19 cellular contexts compared by ENCODE assay signal in genomic region chr11:2276280-2276998, GRCh38. TPM values are rescaled to one million over a fixed set of nuclear protein-coding genes. Genes with fewer than 3 reads are reported as not detected.
DNase-seq lines count a peak whose midpoint lies in the region; ATAC-seq, FAIRE-seq and TF ChIP-seq lines count a peak whose summit lies in the region.
"Had no signal": no experiment of that assay in that cellular context is flagged by ENCODE, and none has a peak within 500 bp of the region (broad histone marks: within the 10 kb centered on the region; RNA-seq: fewer than 3 reads in every experiment).

No MANE protein-coding gene starts in this region.

- no peak overlapping the region for H3K4me3 ChIP-seq in BLaER1 treated with 17β-estradiol and CSF1 and Interleukin-3, amounts not matched to agents 10 nM and 100 nM
- H3K4me3 ChIP-seq in kidney (ENCODE audit: low read length in 2 of 2), result no peak overlapping the region

- H3K27ac ChIP-seq in BLaER1 treated with 17β-estradiol and CSF1 and Interleukin-3, amounts not matched to agents 10 nM and 100 nM, result peak overlapping the region in 2 of 11 experiments; percentile 11 to 33; a peak in 2 of 22 replicates
- peak overlapping the region in 1 of 2 donors; percentile 32 for H3K27ac ChIP-seq in kidney (ENCODE audit: low read depth in 2 of 2, low read length in 2 of 2)

- no peaks in the 10 kb centered on the region for H3K36me3 ChIP-seq in BLaER1 treated with 17β-estradiol and CSF1 and Interleukin-3, amounts not matched to agents 10 nM and 100 nM
- H3K36me3 ChIP-seq in kidney (ENCODE audit: control insufficient read depth in 1 of 2, insufficient read depth in 2 of 2, low read length in 2 of 2), result no peaks in the 10 kb centered on the region

- intact Hi-C loops in kidney (cut with DNase I), result no loop called here
- intact Hi-C loops in posterior vena cava (cut with DNase I), result no loop called here

- no peak for TF ChIP-seq CTCF in kidney (IDR thresholded peaks at IDR 0.05; ENCODE audit: borderline replicate concordance, extremely low read depth, insufficient read depth)

- peaks cover 0 to 19% (median 7%) of the 10 kb centered on the region in 10 experiments; a peak in 10 of 20 replicates for H3K4me1 ChIP-seq in BLaER1 treated with 17β-estradiol and CSF1 and Interleukin-3, amounts not matched to agents 10 nM and 100 nM
- H3K4me1 ChIP-seq in kidney (ENCODE audit: control insufficient read depth in 1 of 2, insufficient read depth in 1 of 2, low read depth in 1 of 2, low read length in 2 of 2), result peaks cover 0 to 4% of the 10 kb centered on the region in 2 donors

- H3K4me1 Mint-ChIP-seq in T-helper 17 cell, result peaks cover 2% of the 10 kb centered on the region
- H3K4me1 Mint-ChIP-seq: CD4-positive, alpha-beta memory T cell had no signal

- peak overlapping the region in 6 of 11 experiments; percentile 13 to 71 (median 55); a peak in 8 of 22 replicates for H3K4me2 ChIP-seq in BLaER1 treated with 17β-estradiol and CSF1 and Interleukin-3, amounts not matched to agents 10 nM and 100 nM

- H3K9ac ChIP-seq in BLaER1 treated with 17β-estradiol and CSF1 and Interleukin-3, amounts not matched to agents 10 nM and 100 nM, result no peak overlapping the region
- no peak overlapping the region for H3K9ac ChIP-seq in kidney (ENCODE audit: low read length in 2 of 2)

- peaks cover 0 to 4% (median 0%) of the 10 kb centered on the region in 11 experiments; a peak in 1 of 22 replicates for H4K20me1 ChIP-seq in BLaER1 treated with 17β-estradiol and CSF1 and Interleukin-3, amounts not matched to agents 10 nM and 100 nM

- no peak for FAIRE-seq in kidney (lab: Jason Lieb, UNC)
- FAIRE-seq: A204.1, GM12891, H54 had no signal

- no peak overlapping the region for H3K27ac Mint-ChIP-seq in T-helper 17 cell
- H3K27ac Mint-ChIP-seq: CD4-positive, alpha-beta memory T cell had no signal

- H3K36me3 Mint-ChIP-seq in T-helper 17 cell (ENCODE audit: low read depth), result peaks cover 2% of the 10 kb centered on the region

- H3K27me3 Mint-ChIP-seq in T-helper 17 cell, result peaks cover 44% of the 10 kb centered on the region

- H3K4me3 Mint-ChIP-seq in T-helper 17 cell, result peak overlapping the region; percentile 12

- no peak for DNase-seq in T-helper 17 cell
- DNase-seq in kidney, result peak; percentile 49
- DNase-seq in posterior vena cava (ENCODE audit: low spot score), result peak; percentile 54
- no peak for DNase-seq in DMS79 treated with DMSO at 0.1 percent for 48 hours (lab: John Stamatoyannopoulos, UW)
- DNase-seq: CD4-positive, alpha-beta memory T cell; DMS53; NCI-H1105 treated with DMSO at 0.1 percent for 48 hours; NCI-H1694; NCI-H510A; NCI-H748 treated with DMSO at 0.1 percent for 48 hours; OCI-M1 had no signal

- peaks cover 0 to 27% (median 9%) of the 10 kb centered on the region in 11 experiments; a peak in 14 of 22 replicates for H3K9me3 ChIP-seq in BLaER1 treated with 17β-estradiol and CSF1 and Interleukin-3, amounts not matched to agents 10 nM and 100 nM (replicated peaks in 1 of 11)
- H3K9me3 ChIP-seq in T-helper 17 cell (ENCODE audit: control insufficient read depth, low read length, poor library complexity, severe bottlenecking) (peaks cover 5% of the 10 kb centered on the region), kidney (ENCODE audit: control insufficient read depth in 1 of 2, low read length in 2 of 2) (no peaks in the 10 kb centered on the region)

- H3K27me3 ChIP-seq in BLaER1 treated with 17β-estradiol and CSF1 and Interleukin-3, amounts not matched to agents 10 nM and 100 nM, result peaks cover 4 to 57% (median 50%) of the 10 kb centered on the region in 11 experiments; a peak in 21 of 22 replicates

- ATAC-seq in T-helper 17 cell, result no peak
- no peak for ATAC-seq in HG03097 (IDR thresholded peaks at IDR 0.05; ENCODE audit: low FRiP score, unreplicated experiment)
- no peak for ATAC-seq in HG03108 (IDR thresholded peaks at IDR 0.05; ENCODE audit: unreplicated experiment)
- no peak for ATAC-seq in HG02763 (IDR thresholded peaks at IDR 0.05; ENCODE audit: unreplicated experiment)

RNA-seq across cellular contexts. Expression of gene ASCL2, which starts 6.1 kb away (rescaled TPM):
- total RNA-seq in T-helper 17 cell, result under 1 TPM in 1 of 2 donors, not detected in 1; 0.18 TPM
- 5.0 TPM for total RNA-seq in kidney
- 1.2 TPM for polyA plus RNA-seq in kidney (ENCODE audit: insufficient read depth, low read depth, low replicate concordance)
- under 1 TPM; 0.43 to 0.69 TPM for total RNA-seq in posterior vena cava
- polyA plus RNA-seq: BJ had no signal

RNA-seq across cellular contexts. Expression of gene C11orf21, which starts 25.3 kb away (rescaled TPM):
- total RNA-seq in T-helper 17 cell, result 10 to 100 TPM; 50.1 to 89.1 TPM
- 4.9 TPM for total RNA-seq in kidney
- 0.17 TPM for polyA plus RNA-seq in kidney (ENCODE audit: insufficient read depth, low read depth, low replicate concordance)
- total RNA-seq in posterior vena cava, result 1 to 10 TPM; 1.3 to 1.8 TPM
- polyA plus RNA-seq: BJ had no signal

RNA-seq across cellular contexts. Expression of gene TSPAN32, which starts 25.4 kb away (rescaled TPM):
- total RNA-seq in T-helper 17 cell, result 10 to 100 TPM; 65.7 to 93.2 TPM
- total RNA-seq in kidney, result 6.1 TPM
- polyA plus RNA-seq in kidney (ENCODE audit: insufficient read depth, low read depth, low replicate concordance), result 0.75 TPM
- total RNA-seq in posterior vena cava, result 1 to 10 TPM in 1 of 2 donors, under 1 TPM in 1; 0.76 to 3.6 TPM

Comparison
In these comparisons a context has a peak if more than half of its experiments do, and no peak if none do; other contexts are left out.
1. DNase-seq: peak in kidney (single experiment) and posterior vena cava (single experiment); none in T-helper 17 cell (0 of 3) and DMS79 treated with DMSO at 0.1 percent for 48 hours (single experiment).